Comparison of ENCODE assay signal across 9 cellular contexts in genomic region chr14:63203618-63204406, GRCh38. TPM values are rescaled to one million over a fixed set of nuclear protein-coding genes. Genes with fewer than 3 reads are reported as not detected.
DNase-seq lines count a peak whose midpoint lies in the region; ATAC-seq and TF ChIP-seq lines count a peak whose summit lies in the region.
"Had no signal": no experiment of that assay in that cellular context is flagged by ENCODE, and none has a peak within 500 bp of the region (broad histone marks: within the 10 kb centered on the region; RNA-seq: fewer than 3 reads in every experiment).

No MANE protein-coding gene starts in this region.

- H3K4me3 Mint-ChIP-seq in Calu3 (ENCODE audit: low read depth, unreplicated experiment) = no peak overlapping the region
- H3K4me3 Mint-ChIP-seq: naive B cell had no signal

- BruUV-seq in Calu3 (replicated peaks; lab: Mats Ljungman, UMichigan) = no TSS peak

- no peaks in the 10 kb centered on the region for H3K4me1 Mint-ChIP-seq in Calu3 (ENCODE audit: low read depth, unreplicated experiment)
- H3K4me1 Mint-ChIP-seq: naive B cell had no signal

- no peak for ATAC-seq in GM19035 (IDR thresholded peaks at IDR 0.05; ENCODE audit: unreplicated experiment)

- peak overlapping the region; percentile 57 for H3K4me3 ChIP-seq in astrocyte of the cerebellum (ENCODE audit: low read depth, low read length)

- in situ Hi-C loops in astrocyte of the cerebellum (cut with HindIII; ENCODE audit: low sequenced_read_pairs) = no loop called here

- TF ChIP-seq CTCF in Calu3 (IDR thresholded peaks at IDR 0.05; ENCODE audit: unreplicated experiment) (no peak), astrocyte of the cerebellum (IDR thresholded peaks at IDR 0.05; ENCODE audit: low read depth, low read length, missing control alignments) (peak; percentile 26)

- H3K27ac Mint-ChIP-seq in Calu3 (ENCODE audit: unreplicated experiment) = no peak overlapping the region
- H3K27ac Mint-ChIP-seq: naive B cell had no signal

- H3K9me3 Mint-ChIP-seq in Calu3 (ENCODE audit: low read depth, unreplicated experiment) = no peaks in the 10 kb centered on the region
- H3K9me3 Mint-ChIP-seq: naive B cell had no signal

- no peaks in the 10 kb centered on the region for H3K36me3 Mint-ChIP-seq in Calu3 (ENCODE audit: insufficient read depth, unreplicated experiment)
- H3K36me3 Mint-ChIP-seq: naive B cell had no signal

- intact Hi-C loops in Calu3 (cut with micrococcal nuclease; ENCODE audit: unreplicated experiment) = loop anchor here (2.0 kb wide), 1 partner anchor 29 kb away; no protein-coding TSS in a partner anchor

- DNase-seq in Calu3 (peak; percentile 57), NCI-H1694 treated with DMSO at 0.1 percent for 48 hours (lab: John Stamatoyannopoulos, UW) (peak; percentile 87), astrocyte of the cerebellum (ENCODE audit: low read depth) (peak; percentile 97), hippocampal formation (lab: John Stamatoyannopoulos, UW) (peak; percentile 56 to 69), retina (peak; percentile 72), GDM1 (lab: John Stamatoyannopoulos, UW) (no peak)
- no peak for DNase-seq in effector CD4-positive, alpha-beta T cell
- DNase-seq: naive B cell had no signal

- no peaks in the 10 kb centered on the region for H3K27me3 Mint-ChIP-seq in Calu3 (ENCODE audit: unreplicated experiment)

- CTCF ChIA-PET in Calu3 (lab: Charles Lee) = interaction anchor here (0.6 to 1.6 kb wide), 6 partner anchors 11 to 904 kb away, joined by 3 to 5 read pairs (median 3); no protein-coding TSS in a partner anchor

RNA-seq across cellular contexts. Expression of gene RHOJ, which starts 0.4 kb away (rescaled TPM):
- 0.40 TPM in 1 of 2 replicates, not detected in the other for total RNA-seq in Calu3 (2022)

Comparison
In these comparisons a context has a peak if more than half of its experiments do, and no peak if none do; other contexts are left out.
1. DNase-seq: peak in Calu3 (single experiment), NCI-H1694 treated with DMSO at 0.1 percent for 48 hours (single experiment), astrocyte of the cerebellum (single experiment), hippocampal formation (2 of 2) and retina (single experiment); none in GDM1 (single experiment) and effector CD4-positive, alpha-beta T cell (single experiment).